ENCODE assay signal across 5 cellular contexts in genomic region chr1:175248036-175248435, GRCh38. TPM values are rescaled to one million over a fixed set of nuclear protein-coding genes. Genes with fewer than 3 reads are reported as not detected.
A peak's percentile ranks its signal among the peaks of the same experiment; 100 is the strongest.
DNase-seq lines count a peak whose midpoint lies in the region; FAIRE-seq and TF ChIP-seq lines count a peak whose summit lies in the region.
"Not testable (repeated sequence)": the region's sequence is repeated elsewhere in the genome, so short reads cannot be mapped to it uniquely, and the experiment has no call there.
"Had no signal": no experiment of that assay in that cellular context is flagged by ENCODE, and none has a peak within 500 bp of the region (broad histone marks: within the 10 kb centered on the region; RNA-seq: fewer than 3 reads in every experiment).

No MANE protein-coding gene starts in this region.

- not testable (repeated sequence) for H3K27me3 ChIP-seq in bronchial epithelial cell (ENCODE audit: control insufficient read depth, insufficient read depth, low read length)

- not testable (repeated sequence) for TF ChIP-seq CTCF in bronchial epithelial cell (IDR thresholded peaks at IDR 0.05; ENCODE audit: insufficient read depth, low read length, severe bottlenecking); epithelial cell of esophagus (IDR thresholded peaks at IDR 0.05; ENCODE audit: insufficient read depth, low read depth, low read length, missing control alignments)

- not testable (repeated sequence) for H3K4me3 Mint-ChIP-seq in stimulated activated naive CD8-positive, alpha-beta T cell treated with anti-CD3 and anti-CD28 coated beads, Interleukin-15, Interleukin-2, amounts not matched to agents 100 ng/mL and 50 ng/mL, for 24 hours

- H3K27ac ChIP-seq in epithelial cell of prostate: not testable (repeated sequence)

- not testable (repeated sequence) for H3K36me3 Mint-ChIP-seq in stimulated activated naive CD8-positive, alpha-beta T cell treated with anti-CD3 and anti-CD28 coated beads, Interleukin-15, Interleukin-2, amounts not matched to agents 100 ng/mL and 50 ng/mL, for 24 hours (ENCODE audit: low read depth)

- peaks cover 15% of the 10 kb centered on the region for H3K9me3 Mint-ChIP-seq in stimulated activated naive CD8-positive, alpha-beta T cell treated with anti-CD3 and anti-CD28 coated beads, Interleukin-15, Interleukin-2, amounts not matched to agents 100 ng/mL and 50 ng/mL, for 24 hours

- not testable (repeated sequence) for H3K27me3 Mint-ChIP-seq in stimulated activated naive CD8-positive, alpha-beta T cell treated with anti-CD3 and anti-CD28 coated beads, Interleukin-15, Interleukin-2, amounts not matched to agents 100 ng/mL and 50 ng/mL, for 24 hours

- not testable (repeated sequence) for H3K4me1 Mint-ChIP-seq in stimulated activated naive CD8-positive, alpha-beta T cell treated with anti-CD3 and anti-CD28 coated beads, Interleukin-15, Interleukin-2, amounts not matched to agents 100 ng/mL and 50 ng/mL, for 24 hours (ENCODE audit: low read depth)

- not testable (repeated sequence) for H3K36me3 ChIP-seq in bronchial epithelial cell (ENCODE audit: control insufficient read depth, insufficient read depth, low read length)

- not testable (repeated sequence) for FAIRE-seq in bronchial epithelial cell (lab: Jason Lieb, UNC)

- peak overlapping the region; percentile 17 for H3K27ac Mint-ChIP-seq in stimulated activated naive CD8-positive, alpha-beta T cell treated with anti-CD3 and anti-CD28 coated beads, Interleukin-15, Interleukin-2, amounts not matched to agents 100 ng/mL and 50 ng/mL, for 24 hours

- DNase-seq in bronchial epithelial cell (ENCODE audit: low read depth) (peak; percentile 50), epithelial cell of esophagus (ENCODE audit: low read depth) (peak; percentile 38), epithelial cell of prostate (ENCODE audit: low read depth, low spot score) (peak; percentile 33)

- not testable (repeated sequence) for H3K4me3 ChIP-seq in bronchial epithelial cell (ENCODE audit: low read depth, low read length); epithelial cell of esophagus (ENCODE audit: low read length)

RNA-seq across cellular contexts. Expression of gene KIAA0040, which starts 55.5 kb away (rescaled TPM):
- 2.7 and 3.9 TPM in 2 replicates for total RNA-seq in bronchial epithelial cell
- total RNA-seq: A673 had no signal
